8 cellular contexts compared by ENCODE assay signal in genomic region chrX:85004255-85004654, GRCh38. TPM values are rescaled to one million over a fixed set of nuclear protein-coding genes. Genes with fewer than 3 reads are reported as not detected.
A peak's percentile ranks its signal among the peaks of the same experiment; 100 is the strongest.
DNase-seq lines count a peak whose midpoint lies in the region; ATAC-seq and TF ChIP-seq lines count a peak whose summit lies in the region.

No MANE protein-coding gene starts in this region.

- DNase-seq in A673 (ENCODE audit: low spot score) (peak; percentile 1), RKO (ENCODE audit: low spot score) (peak; percentile 38), ureter (ENCODE audit: low spot score) (no peak), G401 (ENCODE audit: low spot score) (no peak)
- DNase-seq in activated CD8-positive, alpha-beta memory T cell treated with anti-CD3 and anti-CD28 coated beads for 24 hours: no peak

- POLR2A ChIA-PET in A673 (lab: Charles Lee; ENCODE audit: low non-redundant PET): no interaction called here

- in situ Hi-C loops in G401 (cut with HindIII; ENCODE audit: low sequenced_read_pairs): no loop called here

- H3K36me3 ChIP-seq in A673 (ENCODE audit: insufficient read depth, low read length, poor library complexity, severe bottlenecking) (no peaks in the 10 kb centered on the region), neutrophil (no peaks in the 10 kb centered on the region)

- H3K4me1 ChIP-seq in A673 (ENCODE audit: insufficient read depth, low read length, poor library complexity, severe bottlenecking) (no peaks in the 10 kb centered on the region), neutrophil (ENCODE audit: control insufficient read depth in 1 of 2, insufficient read depth in 1 of 2, low read depth in 1 of 2, low read length in 1 of 2) (peaks cover 0 to 4% of the 10 kb centered on the region in 2 experiments)

- intact Hi-C loops in A673 (cut with micrococcal nuclease; ENCODE audit: unreplicated experiment): no loop called here

- BruUV-seq in A673 (replicated peaks; lab: Mats Ljungman, UMichigan): no TSS peak

- peak overlapping the region; percentile 64 for H3K27ac ChIP-seq in A673 (ENCODE audit: low read depth, low read length, poor library complexity, severe bottlenecking)
- no peak overlapping the region for H3K27ac ChIP-seq in neutrophil

- H3K4me3 ChIP-seq in A673 (ENCODE audit: low read depth, low read length, poor library complexity, severe bottlenecking): peak overlapping the region; percentile 66
- peak overlapping the region; percentile 53 to 63 for H3K4me3 ChIP-seq in neutrophil (ENCODE audit: low read depth in 1 of 2, low read length in 1 of 2)

- H3K9me3 ChIP-seq in A673 (ENCODE audit: low read depth, low read length, poor library complexity, severe bottlenecking) (no peaks in the 10 kb centered on the region), neutrophil (no peaks in the 10 kb centered on the region)

- ATAC-seq in GM21526 (IDR thresholded peaks at IDR 0.05; ENCODE audit: low FRiP score, unreplicated experiment) (peak; percentile 12), esophagus mucosa (peak; percentile 68)

- TF ChIP-seq CTCF in A673 (conservative IDR thresholded peaks at IDR 0.05; ENCODE audit: low read depth, low read length) (no peak), neutrophil (IDR thresholded peaks at IDR 0.05) (no peak)

- H3K27me3 ChIP-seq in A673 (replicated peaks; ENCODE audit: insufficient read depth, low read depth, low read length, poor library complexity) (no peaks in the 10 kb centered on the region), neutrophil (no peaks in the 10 kb centered on the region)

- CTCF ChIA-PET in A673 (lab: Charles Lee): no interaction called here

RNA-seq across cellular contexts. Expression of gene APOOL, which starts 0.6 kb away (rescaled TPM):
- total RNA-seq in A673 (2021): 22.6 and 24.4 TPM in 2 replicates
- total RNA-seq in esophagus mucosa: 16.4 TPM
- 25.0 TPM for total RNA-seq in ureter
- total RNA-seq in G401 (2014; rRNA removed; shearing (Covaris generic)): 4.6 and 7.7 TPM in 2 replicates

Comparison
In these comparisons a context has a peak if more than half of its experiments do, and no peak if none do; other contexts are left out.
1. DNase-seq: peak in A673 (single experiment) and RKO (single experiment); none in ureter (single experiment), G401 (single experiment) and activated CD8-positive, alpha-beta memory T cell treated with anti-CD3 and anti-CD28 coated beads for 24 hours (single experiment).